Comparison of ENCODE assay signal across 22 cellular contexts in genomic region chr10:49361735-49362568, GRCh38. TPM values are rescaled to one million over a fixed set of nuclear protein-coding genes. Genes with fewer than 3 reads are reported as not detected.
A peak's percentile ranks its signal among the peaks of the same experiment; 100 is the strongest.
DNase-seq lines count a peak whose midpoint lies in the region; ATAC-seq, FAIRE-seq and TF ChIP-seq lines count a peak whose summit lies in the region.
"Had no signal": no experiment of that assay in that cellular context is flagged by ENCODE, and none has a peak within 500 bp of the region (broad histone marks: within the 10 kb centered on the region; RNA-seq: fewer than 3 reads in every experiment).

No MANE protein-coding gene starts in this region.

- H3K9me3 ChIP-seq in SJCRH30 (replicated peaks), result peaks cover 5% of the 10 kb centered on the region; the same call in 1 of the 2 replicates
- H3K9me3 ChIP-seq in MM.1S (replicated peaks; ENCODE audit: insufficient read depth, low read length), result no peaks in the 10 kb centered on the region
- no peaks in the 10 kb centered on the region for H3K9me3 ChIP-seq in small intestine (ENCODE audit: control insufficient read depth, low read depth)

- H4K20me1 ChIP-seq in MM.1S (ENCODE audit: insufficient read depth, low read length), result no peaks in the 10 kb centered on the region

- H3K27ac ChIP-seq in SJCRH30 (peak overlapping the region; percentile 94), MM.1S (ENCODE audit: low read length) (no peak overlapping the region), small intestine (ENCODE audit: low read depth in 1 of 2, low read length in 1 of 2) (no peak overlapping the region)
- H3K27ac ChIP-seq: SK-N-MC had no signal

- no peaks in the 10 kb centered on the region for H3F3A ChIP-seq in MM.1S (ENCODE audit: insufficient read depth, low read length)

- peaks cover 16% of the 10 kb centered on the region for H3K4me1 Mint-ChIP-seq in osteocyte (ENCODE audit: unreplicated experiment)

- no peaks in the 10 kb centered on the region for H3K27me3 Mint-ChIP-seq in osteocyte (ENCODE audit: unreplicated experiment)

- H3K9me2 ChIP-seq in MM.1S (replicated peaks; ENCODE audit: insufficient read depth, low read length), result no peaks in the 10 kb centered on the region

- FAIRE-seq in small intestine (lab: Jason Lieb, UNC), result no peak

- no peak overlapping the region for H2AFZ ChIP-seq in MM.1S (ENCODE audit: low read length)

- peaks cover 28% of the 10 kb centered on the region for H3K4me1 ChIP-seq in SJCRH30
- no peaks in the 10 kb centered on the region for H3K4me1 ChIP-seq in MM.1S (ENCODE audit: low read length)
- no peaks in the 10 kb centered on the region for H3K4me1 ChIP-seq in small intestine (ENCODE audit: control insufficient read depth in 2 of 2, insufficient read depth in 1 of 2, low read depth in 1 of 2, low read length in 1 of 2)

- no peak for DNase-seq in SJCRH30
- peak; percentile 37 for DNase-seq in left lobe of liver (ENCODE audit: low spot score)
- DNase-seq in osteocyte (ENCODE audit: extremely low spot score, unreplicated experiment), result peak; percentile 67
- no peak for DNase-seq in MM.1S
- DNase-seq in activated T-cell treated with anti-CD3 and anti-CD28 coated beads, Interleukin-2, amount 50 U/mL, for 1 hour, result no peak
- no peak for DNase-seq in small intestine
- DNase-seq: C1 segment of cervical spinal cord; DMS79; H7; NCI-H1105; NCI-H1694; NCI-H2081 treated with DMSO at 0.1 percent for 48 hours; NCI-H748 treated with DMSO at 0.1 percent for 48 hours; NK-92 treated with Interleukin-12 subunit alpha and Interleukin-12 subunit beta, amount 100 ng/mL, for 24 hours; Right ventricle myocardium superior had no signal

- H3K27me3 ChIP-seq in SJCRH30, result no peaks in the 10 kb centered on the region
- H3K27me3 ChIP-seq in MM.1S (replicated peaks; ENCODE audit: insufficient read depth, low read length), result no peaks in the 10 kb centered on the region
- no peaks in the 10 kb centered on the region for H3K27me3 ChIP-seq in small intestine (ENCODE audit: control insufficient read depth in 2 of 2, insufficient read depth in 2 of 2, low read length in 2 of 2)

- H3K4me2 ChIP-seq in MM.1S (ENCODE audit: low read depth, low read length), result no peak overlapping the region

- no peak for TF ChIP-seq CTCF in osteocyte (IDR thresholded peaks at IDR 0.05)
- no peak for TF ChIP-seq CTCF in MM.1S (IDR thresholded peaks at IDR 0.05; ENCODE audit: low read length)

- no peak overlapping the region for H3K4me3 ChIP-seq in SJCRH30
- no peak overlapping the region for H3K4me3 ChIP-seq in MM.1S (ENCODE audit: low read length)
- no peak overlapping the region for H3K4me3 ChIP-seq in small intestine (ENCODE audit: low read depth in 1 of 2, low read length in 2 of 2)
- H3K4me3 ChIP-seq: SK-N-MC had no signal

- WGBS in small intestine, 3 donors, result 61 to 77% (median 71%) methylated on average over 11 of the region's 11 CpGs

- no peaks in the 10 kb centered on the region for H3K36me3 Mint-ChIP-seq in osteocyte (ENCODE audit: unreplicated experiment)

- H3K9me3 Mint-ChIP-seq in osteocyte (ENCODE audit: unreplicated experiment), result no peaks in the 10 kb centered on the region

- no peaks in the 10 kb centered on the region for H3K79me2 ChIP-seq in MM.1S (ENCODE audit: low read length)

- H3K9ac ChIP-seq in MM.1S (ENCODE audit: low read length), result no peak overlapping the region

- ATAC-seq in GM19035 (IDR thresholded peaks at IDR 0.05; ENCODE audit: unreplicated experiment) (peak; percentile 2), left lobe of liver (no peak), HG02798 (IDR thresholded peaks at IDR 0.05; ENCODE audit: poor library complexity, unreplicated experiment) (no peak)

- no peak overlapping the region for H3K27ac Mint-ChIP-seq in osteocyte (ENCODE audit: unreplicated experiment)

- H3K36me3 ChIP-seq in SJCRH30 (peaks cover 3% of the 10 kb centered on the region; the same call in 1 of the 2 replicates), MM.1S (replicated peaks; ENCODE audit: insufficient read depth, low read length) (no peaks in the 10 kb centered on the region), small intestine (ENCODE audit: control insufficient read depth in 2 of 2, insufficient read depth in 2 of 2, low read length in 2 of 2) (no peaks in the 10 kb centered on the region)

- H3K4me3 Mint-ChIP-seq in osteocyte (ENCODE audit: unreplicated experiment), result no peak overlapping the region

RNA-seq across cellular contexts. Expression of gene DRGX, which starts 33.9 kb away (rescaled TPM):
- 15.0 and 17.8 TPM in 2 replicates for total RNA-seq in SJCRH30 (2014; rRNA removed; shearing (Covaris generic))
- total RNA-seq in left lobe of liver (not detected), osteocyte (not detected in 2 replicates)
- not detected for polyA plus RNA-seq in small intestine
- total RNA-seq: A673, H7, LHCN-M2, NCI-H460, OCI-LY7, Right ventricle myocardium superior had no signal

Comparison
In these comparisons a context has a peak if more than half of its experiments do, and no peak if none do; other contexts are left out.
1. DNase-seq: peak in left lobe of liver (single experiment) and osteocyte (single experiment); none in SJCRH30 (0 of 2), MM.1S (single experiment), activated T-cell treated with anti-CD3 and anti-CD28 coated beads, Interleukin-2, amount 50 U/mL, for 1 hour (single experiment) and small intestine (single experiment).
2. RNA of gene DRGX, which starts 33.9 kb away (total RNA-seq): 15.0 to 17.8 TPM in SJCRH30; not detected in left lobe of liver (single experiment) and not detected in osteocyte; every median in the first group is over 10 times any median in the second.